ENCODE assay signal across 16 cellular contexts in the genomic region with DNA sequence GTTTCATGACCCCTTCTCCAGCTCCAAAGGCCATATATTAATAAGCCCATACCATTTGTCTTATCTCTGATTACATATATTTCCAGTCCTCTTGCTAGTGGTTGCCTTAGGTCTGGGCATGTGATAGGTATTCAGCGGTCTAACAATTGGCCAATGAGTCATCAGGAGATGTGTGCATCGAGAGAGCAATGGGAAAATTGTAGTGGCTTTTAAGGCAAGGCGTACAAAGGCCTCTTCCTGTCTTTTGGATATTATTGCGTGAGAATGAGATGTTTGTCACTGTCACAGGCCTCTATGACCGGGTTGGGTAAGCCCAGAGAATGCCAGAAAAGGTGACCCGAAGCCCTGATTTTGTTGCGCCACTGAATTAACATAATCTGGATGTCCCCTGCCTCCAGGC. TPM values are rescaled to one million over a fixed set of nuclear protein-coding genes. Genes with fewer than 3 reads are reported as not detected.
DNase-seq lines count a peak whose midpoint lies in the region; ATAC-seq and TF ChIP-seq lines count a peak whose summit lies in the region.
"Had no signal": no experiment of that assay in that cellular context is flagged by ENCODE, and none has a peak within 500 bp of the region (broad histone marks: within the 10 kb centered on the region; RNA-seq: fewer than 3 reads in every experiment).

No MANE protein-coding gene starts in this region.

- peak; percentile 45 for DNase-seq in DMS153 treated with DMSO at 0.1 percent for 48 hours (lab: John Stamatoyannopoulos, UW; ENCODE audit: unreplicated experiment)
- peak; percentile 33 for DNase-seq in HK-2 (ENCODE audit: unreplicated experiment)
- peak; percentile 65 to 71 for DNase-seq in SJSA1 (ENCODE audit: low read depth in 1 of 2, low spot score in 2 of 2)
- peak; percentile 55 to 72 for DNase-seq in foreskin keratinocyte
- no peak for DNase-seq in NCI-H446 treated with DMSO at 0.1 percent for 48 hours (lab: John Stamatoyannopoulos, UW)
- DNase-seq: activated CD4-positive, alpha-beta memory T cell treated with anti-CD3 and anti-CD28 coated beads for 36 hours; activated T-cell treated with anti-CD3 and anti-CD28 coated beads, Interleukin-2, amount 50 U/mL, for 72 hours; heart right ventricle; kidney; thyroid gland had no signal

- H3K36me3 ChIP-seq in SJSA1: no peaks in the 10 kb centered on the region
- H3K36me3 ChIP-seq: heart right ventricle, thyroid gland had no signal

- no peaks in the 10 kb centered on the region for H3K9me3 ChIP-seq in SJSA1 (replicated peaks)
- H3K9me3 ChIP-seq: heart right ventricle, thyroid gland had no signal

- TF ChIP-seq CTCF in foreskin keratinocyte (conservative IDR thresholded peaks at IDR 0.05): no peak

- H3K27me3 ChIP-seq in SJSA1 (replicated peaks) (no peaks in the 10 kb centered on the region), foreskin keratinocyte (peaks cover 7% of the 10 kb centered on the region)
- H3K27me3 ChIP-seq: thyroid gland had no signal

- H3K4me3 ChIP-seq in SJSA1: no peak overlapping the region
- H3K4me3 ChIP-seq: heart right ventricle, thyroid gland had no signal

- peak; percentile 83 for ATAC-seq in foreskin keratinocyte
- no peak for ATAC-seq in HG03520 (IDR thresholded peaks at IDR 0.05; ENCODE audit: unreplicated experiment)
- no peak for ATAC-seq in HG03095 (IDR thresholded peaks at IDR 0.05; ENCODE audit: unreplicated experiment)
- no peak for ATAC-seq in GM21825 (IDR thresholded peaks at IDR 0.05; ENCODE audit: unreplicated experiment)
- ATAC-seq: activated T-cell treated with anti-CD3 and anti-CD28 coated beads, Interleukin-2, amount 50 U/mL, for 72 hours; heart right ventricle had no signal

- H3K4me1 ChIP-seq in SJSA1 (replicated peaks) (peaks cover 32% of the 10 kb centered on the region), foreskin keratinocyte (no peaks in the 10 kb centered on the region)
- H3K4me1 ChIP-seq: heart right ventricle, thyroid gland had no signal

- peak overlapping the region; percentile 73 for H3K27ac ChIP-seq in SJSA1
- H3K27ac ChIP-seq in foreskin keratinocyte: no peak overlapping the region
- H3K27ac ChIP-seq: heart right ventricle, thyroid gland, VCaP had no signal

RNA-seq across cellular contexts. Expression of a gene that starts 38.7 kb away (rescaled TPM):
- total RNA-seq in SJSA1 (2014; rRNA removed; shearing (Covaris generic)): not detected in 2 replicates
- total RNA-seq in foreskin keratinocyte: not detected in 2 replicates
- polyA plus RNA-seq in foreskin keratinocyte: 0.02 TPM in 1 of 2 replicates, not detected in the other
- total RNA-seq: activated CD4-positive, alpha-beta memory T cell treated with anti-CD3 and anti-CD28 coated beads for 36 hours; activated T-cell treated with anti-CD3 and anti-CD28 coated beads, Interleukin-2, amount 50 U/mL, for 72 hours; epithelial cell of proximal tubule had no signal
- polyA plus RNA-seq: BJ had no signal

RNA-seq across cellular contexts. Expression of a gene that starts 39.2 kb away (rescaled TPM):
- 0.03 TPM in 1 of 2 replicates, not detected in the other for total RNA-seq in SJSA1 (2014; rRNA removed; shearing (Covaris generic))
- total RNA-seq in foreskin keratinocyte: 0.63 and 0.68 TPM in 2 replicates
- 0.66 and 0.90 TPM in 2 replicates for polyA plus RNA-seq in foreskin keratinocyte
